13 cellular contexts compared by ENCODE assay signal in the genomic region with DNA sequence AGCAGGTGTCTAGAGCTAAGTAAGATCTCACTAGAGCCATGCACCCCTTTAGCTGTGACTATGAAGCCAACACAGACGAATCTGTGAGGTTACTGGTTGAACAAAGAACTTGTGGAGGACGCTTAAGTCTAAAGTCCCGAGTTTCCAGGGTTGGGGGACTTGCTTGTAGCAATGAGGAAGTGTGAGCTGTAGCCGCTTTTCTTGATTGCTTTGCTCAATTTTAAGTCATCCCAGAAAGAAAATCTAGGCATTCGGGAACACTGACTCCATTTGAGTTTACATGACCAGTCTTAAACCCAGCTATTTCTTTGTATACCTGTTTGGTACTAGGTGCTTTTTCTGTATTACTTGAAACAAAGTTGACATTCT. TPM values are rescaled to one million over a fixed set of nuclear protein-coding genes. Genes with fewer than 3 reads are reported as not detected.
DNase-seq lines count a peak whose midpoint lies in the region; ATAC-seq and TF ChIP-seq lines count a peak whose summit lies in the region.
"Had no signal": no experiment of that assay in that cellular context is flagged by ENCODE, and none has a peak within 500 bp of the region (broad histone marks: within the 10 kb centered on the region; RNA-seq: fewer than 3 reads in every experiment).

No MANE protein-coding gene starts in this region.

- H3K4me1 ChIP-seq in left ventricle myocardium inferior: peaks cover 19% of the 10 kb centered on the region
- peaks cover 6% of the 10 kb centered on the region for H3K4me1 ChIP-seq in mucosa of descending colon (ENCODE audit: low read depth)

- H3K4me3 ChIP-seq in left ventricle myocardium inferior (peak overlapping the region; percentile 71), mucosa of descending colon (no peak overlapping the region)

- ATAC-seq in left cardiac atrium (no peak), T-helper 17 cell (no peak), mucosa of descending colon (no peak)

- no peak overlapping the region for H3K27ac Mint-ChIP-seq in T-helper 17 cell
- no peak overlapping the region for H3K27ac Mint-ChIP-seq in type B pancreatic cell

- TF ChIP-seq CTCF in left ventricle myocardium inferior (IDR thresholded peaks at IDR 0.05; ENCODE audit: borderline replicate concordance) (no peak), type B pancreatic cell (conservative IDR thresholded peaks at IDR 0.05) (no peak), mucosa of descending colon (IDR thresholded peaks at IDR 0.05) (no peak)

- H3K27ac ChIP-seq in left ventricle myocardium inferior (replicated peaks): no peak overlapping the region

- no peaks in the 10 kb centered on the region for H3K9me3 Mint-ChIP-seq in type B pancreatic cell

- DNase-seq in left ventricle myocardium inferior (no peak), left cardiac atrium (no peak), T-helper 17 cell (no peak), medulla oblongata (ENCODE audit: extremely low spot score) (peak; percentile 21), type B pancreatic cell (ENCODE audit: extremely low spot score, unreplicated experiment) (no peak), iPS-NIHi7 (ENCODE audit: extremely low spot score) (no peak), mucosa of descending colon (no peak)
- DNase-seq in activated CD8-positive, alpha-beta memory T cell treated with anti-CD3 and anti-CD28 coated beads, Interleukin-2, amount 50 U/mL, for 4 hours: no peak
- DNase-seq: NCI-H1105 treated with DMSO at 0.1 percent for 48 hours; stimulated activated CD4-positive, alpha-beta T cell treated with anti-CD3 and anti-CD28 coated beads, Interleukin-4, amount 100 ng/mL, for 4 hours; stimulated activated naive CD4-positive, alpha-beta T cell treated with Interleukin-2 at 50 U/mL for 16 hours; T1000 had no signal

- H3K27me3 Mint-ChIP-seq in T-helper 17 cell (peaks cover 30% of the 10 kb centered on the region), type B pancreatic cell (peaks cover 77% of the 10 kb centered on the region)

- H3K4me3 Mint-ChIP-seq in T-helper 17 cell: peak overlapping the region; percentile 84
- H3K4me3 Mint-ChIP-seq in type B pancreatic cell: peak overlapping the region; percentile 82

- intact Hi-C loops in left ventricle myocardium inferior (cut with micrococcal nuclease) (no loop called here), left cardiac atrium (cut with DNase I) (no loop called here), mucosa of descending colon (cut with DNase I, micrococcal nuclease) (no loop called here)

- H3K4me1 Mint-ChIP-seq in T-helper 17 cell (peaks cover 12% of the 10 kb centered on the region), type B pancreatic cell (ENCODE audit: unreplicated experiment) (peaks cover 8% of the 10 kb centered on the region)

- H3K36me3 Mint-ChIP-seq in T-helper 17 cell (ENCODE audit: low read depth): no peaks in the 10 kb centered on the region
- H3K36me3 Mint-ChIP-seq in type B pancreatic cell: no peaks in the 10 kb centered on the region

- H3K27me3 ChIP-seq in left ventricle myocardium inferior (ENCODE audit: low read depth): peaks cover 52% of the 10 kb centered on the region

- H3K9me3 ChIP-seq in left ventricle myocardium inferior (replicated peaks) (no peaks in the 10 kb centered on the region), T-helper 17 cell (ENCODE audit: control insufficient read depth, low read length, poor library complexity, severe bottlenecking) (no peaks in the 10 kb centered on the region), mucosa of descending colon (no peaks in the 10 kb centered on the region)

- H3K36me3 ChIP-seq in left ventricle myocardium inferior (no peaks in the 10 kb centered on the region), mucosa of descending colon (ENCODE audit: low read depth) (no peaks in the 10 kb centered on the region)

RNA-seq across cellular contexts. Expression of a gene that starts 1.7 kb away (rescaled TPM):
- total RNA-seq in left ventricle myocardium inferior: 1.5 TPM
- 1 to 10 TPM; 1.8 to 3.0 TPM for total RNA-seq in left cardiac atrium
- 1 to 10 TPM in 1 of 2 donors, not detected in 1; 1.1 TPM for total RNA-seq in T-helper 17 cell
- total RNA-seq in type B pancreatic cell (ENCODE audit: low replicate concordance): 2.8 and 4.2 TPM in 2 replicates
- 1 to 10 TPM in 1 of 3 donors, under 1 TPM in 1, not detected in 1; 0.51 to 1.2 TPM for total RNA-seq in mucosa of descending colon
- total RNA-seq: RPMI7951 had no signal

RNA-seq across cellular contexts. Expression of a gene that starts 52.6 kb away (rescaled TPM):
- total RNA-seq in left ventricle myocardium inferior: 1.3 TPM
- total RNA-seq in left cardiac atrium: 1 to 10 TPM; 1.7 to 2.6 TPM
- total RNA-seq in T-helper 17 cell: 1 to 10 TPM; 6.9 to 9.1 TPM
- total RNA-seq in type B pancreatic cell (ENCODE audit: low replicate concordance): 5.3 and 21.8 TPM in 2 replicates
- 1 to 10 TPM; 4.1 to 6.1 (median 5.3) TPM for total RNA-seq in mucosa of descending colon
